9 cellular contexts compared by ENCODE assay signal in the genomic region with DNA sequence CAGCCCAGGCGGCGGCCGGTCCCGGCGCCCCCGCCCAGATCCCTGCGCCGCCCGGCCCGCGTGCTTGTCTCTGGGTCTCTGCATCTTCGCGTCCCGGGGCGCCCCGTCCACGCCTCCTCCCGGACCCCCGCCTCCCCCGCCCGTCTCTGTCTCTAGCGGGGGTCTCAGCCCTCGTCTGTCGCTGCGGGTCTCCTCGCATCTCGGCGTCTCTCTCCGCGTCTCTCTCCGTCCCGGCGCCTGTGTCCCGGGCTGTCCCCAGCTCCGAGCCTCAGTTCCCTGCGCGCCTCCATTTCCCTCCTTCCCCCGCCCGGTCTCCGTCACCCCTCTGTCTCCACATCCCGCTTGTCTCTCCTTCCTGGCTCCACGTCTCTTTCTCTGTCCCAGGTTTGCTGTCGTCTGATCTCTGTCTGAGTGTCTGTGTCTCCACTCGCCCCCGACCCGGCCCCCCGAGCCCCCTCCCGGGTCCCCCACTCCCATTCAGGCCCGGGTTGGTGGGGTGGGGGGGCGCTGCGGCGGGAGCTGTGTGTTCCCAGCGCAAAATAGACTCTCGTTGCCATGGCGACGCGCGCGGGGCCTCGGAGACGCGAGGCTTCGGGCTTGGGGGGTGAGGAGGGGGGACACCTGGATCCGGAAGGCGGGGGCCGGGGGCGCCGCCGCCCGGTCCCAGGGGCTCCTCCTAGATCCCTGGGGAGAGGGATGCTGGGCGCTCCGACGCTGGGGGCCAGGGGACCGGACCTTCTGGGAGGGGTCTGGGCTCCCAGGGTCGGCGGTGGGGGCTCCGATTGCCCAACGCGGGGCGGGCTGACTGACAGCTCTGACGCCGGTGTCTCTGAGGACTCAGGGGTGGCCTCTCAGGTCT. TPM values are rescaled to one million over a fixed set of nuclear protein-coding genes. Genes with fewer than 3 reads are reported as not detected.
A peak's percentile ranks its signal among the peaks of the same experiment; 100 is the strongest.
DNase-seq lines count a peak whose midpoint lies in the region; ATAC-seq, FAIRE-seq and TF ChIP-seq lines count a peak whose summit lies in the region.
"Had no signal": no experiment of that assay in that cellular context is flagged by ENCODE, and none has a peak within 500 bp of the region (broad histone marks: within the 10 kb centered on the region; RNA-seq: fewer than 3 reads in every experiment).

No MANE protein-coding gene starts in this region.

- peaks cover 3% of the 10 kb centered on the region for H3K4me1 Mint-ChIP-seq in activated naive CD8-positive, alpha-beta T cell treated with anti-CD3 and anti-CD28 coated beads for 36 hours

- H3K36me3 ChIP-seq in A673 (ENCODE audit: insufficient read depth, low read length, poor library complexity, severe bottlenecking) (no peaks in the 10 kb centered on the region), GM23248 (ENCODE audit: low read depth) (no peaks in the 10 kb centered on the region), HepG2 (replicated peaks in 1 of 2; ENCODE audit: control insufficient read depth in 1 of 2, insufficient read depth in 2 of 2, low read length in 2 of 2) (peaks cover 0 to 10% of the 10 kb centered on the region in 2 experiments; a peak in 3 of 5 replicates), osteoblast (ENCODE audit: insufficient read depth, low read length) (no peaks in the 10 kb centered on the region)

- in situ Hi-C loops in GM23248 (cut with MboI) (no loop called here), HepG2 (cut with HindIII; ENCODE audit: extremely low pct_ligation_motif_present, low pct_unique_long_range_greater_than_20kb) (no loop called here)

- H3F3A ChIP-seq in GM23248 (ENCODE audit: insufficient read depth), result no peaks in the 10 kb centered on the region; the same call in 1 of the 2 replicates

- no peak overlapping the region for H3K27ac ChIP-seq in A673 (ENCODE audit: low read depth, low read length, poor library complexity, severe bottlenecking)
- no peak overlapping the region for H3K27ac ChIP-seq in GM23248
- H3K27ac ChIP-seq in HepG2 (ENCODE audit: extremely low read length, insufficient read depth, low read length), result no peak overlapping the region
- H3K27ac ChIP-seq in osteoblast (ENCODE audit: low read depth, low read length), result no peak overlapping the region

- FAIRE-seq in HepG2 (lab: Jason Lieb, UNC), result no peak

- no peaks in the 10 kb centered on the region for H3K9me2 ChIP-seq in GM23248 (ENCODE audit: insufficient read depth)

- H3K36me3 Mint-ChIP-seq in activated naive CD8-positive, alpha-beta T cell treated with anti-CD3 and anti-CD28 coated beads for 36 hours, result peaks cover 12% of the 10 kb centered on the region

- 2 to 9% methylated on average over 13 to 66 of the region's 82 CpGs for WGBS in GM23248 (ENCODE audit: low coverage in 1 of 2, low lambda C conversion rate in 2 of 2, missing lambda C conversion rate in 2 of 2), 2 experiments
- WGBS in HepG2 (ENCODE audit: low lambda C conversion rate), result 25% methylated on average over 34 of the region's 82 CpGs

- H3K27ac Mint-ChIP-seq in activated naive CD8-positive, alpha-beta T cell treated with anti-CD3 and anti-CD28 coated beads for 36 hours, result no peak overlapping the region

- H4K20me1 ChIP-seq in GM23248 (ENCODE audit: insufficient read depth) (no peaks in the 10 kb centered on the region; the same call in 1 of the 2 replicates), HepG2 (ENCODE audit: insufficient read depth, low read length) (peaks cover 10% of the 10 kb centered on the region; the same call in 1 of the 2 replicates), osteoblast (ENCODE audit: insufficient read depth, low read length) (peaks cover 27% of the 10 kb centered on the region)

- no peak for DNase-seq in A673 (ENCODE audit: low spot score)
- DNase-seq in GM23248, result peak; percentile 37
- no peak for DNase-seq in activated naive CD8-positive, alpha-beta T cell treated with anti-CD3 and anti-CD28 coated beads for 36 hours
- DNase-seq in HepG2 (ENCODE audit: low spot score), result no peak
- no peak for DNase-seq in epidermal melanocyte (ENCODE audit: insufficient read length, low spot score)
- no peak for DNase-seq in sciatic nerve (ENCODE audit: low spot score)
- no peak for DNase-seq in osteoblast (ENCODE audit: insufficient read length, low spot score, missing footprints)
- no peak for DNase-seq in kidney glomerular epithelial cell (lab: John Stamatoyannopoulos, UW)
- DNase-seq: activated CD4-positive, alpha-beta T cell treated with anti-CD3 and anti-CD28 coated beads for 1 hour had no signal

- CTCF ChIA-PET in A673 (lab: Charles Lee) (interaction anchor here (0.9 kb wide), 1 partner anchor 367 kb away, joined by 6 read pairs; no protein-coding TSS in a partner anchor), HepG2 (lab: Yijun Ruan, JAX; ENCODE audit: low intra/inter-chr PET ratio, low total read pairs) (no interaction called here)

- H3K4me1 ChIP-seq in A673 (ENCODE audit: insufficient read depth, low read length, poor library complexity, severe bottlenecking), result peaks cover 12% of the 10 kb centered on the region
- H3K4me1 ChIP-seq in GM23248 (ENCODE audit: insufficient read depth), result no peaks in the 10 kb centered on the region
- H3K4me1 ChIP-seq in HepG2 (ENCODE audit: insufficient read depth, low read length), result peaks cover 14% of the 10 kb centered on the region
- no peaks in the 10 kb centered on the region for H3K4me1 ChIP-seq in osteoblast (ENCODE audit: insufficient read depth, low read length)

- H3K4me3 Mint-ChIP-seq in activated naive CD8-positive, alpha-beta T cell treated with anti-CD3 and anti-CD28 coated beads for 36 hours, result peak overlapping the region; percentile 40

- H3K27me3 ChIP-seq in A673 (replicated peaks; ENCODE audit: insufficient read depth, low read depth, low read length, poor library complexity) (peaks cover 26% of the 10 kb centered on the region), GM23248 (replicated peaks; ENCODE audit: insufficient read depth) (peaks cover 28% of the 10 kb centered on the region), HepG2 (ENCODE audit: control insufficient read depth in 1 of 2, insufficient read depth in 2 of 2, low read length in 2 of 2) (peaks cover 0 to 22% of the 10 kb centered on the region in 2 experiments; a peak in 4 of 5 replicates), osteoblast (ENCODE audit: insufficient read depth, low read length) (peaks cover 43% of the 10 kb centered on the region)

- peak overlapping the region; percentile 46 for H3K4me3 ChIP-seq in A673 (ENCODE audit: low read depth, low read length, poor library complexity, severe bottlenecking)
- peak overlapping the region; percentile 12; the same call in 1 of the 2 replicates for H3K4me3 ChIP-seq in GM23248
- peak overlapping the region; percentile 4 to 31 (median 23); a peak in 2 of 6 replicates for H3K4me3 ChIP-seq in HepG2 (replicated peaks in 1 of 3; ENCODE audit: insufficient read depth in 1 of 3, low read depth in 2 of 3, low read length in 3 of 3)
- no peak overlapping the region for H3K4me3 ChIP-seq in osteoblast (ENCODE audit: insufficient read depth, low read length)

- no peak for TF ChIP-seq POLR2A in HepG2 (IDR thresholded peaks at IDR 0.05; ENCODE audit: insufficient read depth in 1 of 2, low read depth in 2 of 2, low read length in 2 of 2)

- H3K9me3 ChIP-seq in A673 (ENCODE audit: low read depth, low read length, poor library complexity, severe bottlenecking) (no peaks in the 10 kb centered on the region), GM23248 (ENCODE audit: low read depth) (no peaks in the 10 kb centered on the region), HepG2 (ENCODE audit: low read length) (no peaks in the 10 kb centered on the region), osteoblast (ENCODE audit: low read depth, low read length) (no peaks in the 10 kb centered on the region)

- no peaks in the 10 kb centered on the region for H3K9me3 Mint-ChIP-seq in activated naive CD8-positive, alpha-beta T cell treated with anti-CD3 and anti-CD28 coated beads for 36 hours

- H3K27me3 Mint-ChIP-seq in activated naive CD8-positive, alpha-beta T cell treated with anti-CD3 and anti-CD28 coated beads for 36 hours, result peaks cover 35% of the 10 kb centered on the region

- no peak for TF ChIP-seq RAD21 in HepG2 (CRISPR knock-in tag; IDR thresholded peaks at IDR 0.05)

- intact Hi-C loops in A673 (cut with micrococcal nuclease; ENCODE audit: unreplicated experiment) (no loop called here), HepG2 (cut with micrococcal nuclease; ENCODE audit: unreplicated experiment) (no loop called here), sciatic nerve (cut with DNase I) (no loop called here)

- H3K79me2 ChIP-seq in GM23248 (ENCODE audit: insufficient read depth) (no peaks in the 10 kb centered on the region), HepG2 (ENCODE audit: insufficient read depth, low read length) (no peaks in the 10 kb centered on the region), osteoblast (ENCODE audit: insufficient read depth, low read length) (no peaks in the 10 kb centered on the region)

- TF ChIP-seq EP300 in HepG2 (IDR thresholded peaks at IDR 0.05; ENCODE audit: low read depth in 2 of 2, low read length in 2 of 2), result no peak
- no peak for TF ChIP-seq EP300 in HepG2 (CRISPR knock-in tag; IDR thresholded peaks at IDR 0.05; ENCODE audit: borderline replicate concordance)

- BruUV-seq in A673 (replicated peaks; lab: Mats Ljungman, UMichigan) (no TSS peak), HepG2 (replicated peaks; lab: Mats Ljungman, UMichigan) (no TSS peak)

- H2AFZ ChIP-seq in GM23248 (no peak overlapping the region), HepG2 (ENCODE audit: low read length) (no peak overlapping the region), osteoblast (ENCODE audit: low read length) (no peak overlapping the region)

- POLR2A ChIA-PET in A673 (lab: Charles Lee; ENCODE audit: low non-redundant PET), result interaction anchor here (0.6 kb wide), 1 partner anchor 16 kb away, joined by 7 read pairs; no protein-coding TSS in a partner anchor
- POLR2A ChIA-PET in HepG2 (lab: Yijun Ruan, JAX), result interaction anchor here (3.3 kb wide), 1 partner anchor 45 kb away, joined by 11 read pairs; a partner anchor contains a TSS

- TF ChIP-seq CTCF in A673 (conservative IDR thresholded peaks at IDR 0.05; ENCODE audit: low read depth, low read length) (no peak), HepG2 (CRISPR knock-in tag; IDR thresholded peaks at IDR 0.05) (no peak), osteoblast (IDR thresholded peaks at IDR 0.05; ENCODE audit: extremely low read depth, low read depth, low read length) (no peak)

- H3K4me2 ChIP-seq in GM23248 (ENCODE audit: unreplicated experiment), result peak overlapping the region; percentile 42
- H3K4me2 ChIP-seq in HepG2 (ENCODE audit: low read depth, low read length), result peak overlapping the region; percentile 36; the same call in 1 of the 2 replicates
- no peak overlapping the region for H3K4me2 ChIP-seq in osteoblast (ENCODE audit: insufficient read depth, low read length)

- no peak overlapping the region for H3K9ac ChIP-seq in GM23248
- no peak overlapping the region for H3K9ac ChIP-seq in HepG2 (ENCODE audit: insufficient read depth, low read depth, low read length)

- ATAC-seq in HepG2, result peak; percentile 29
- ATAC-seq in sciatic nerve, result no peak

RNA-seq across cellular contexts. Expression of a gene that starts 8.7 kb away (rescaled TPM):
- 0.21 and 0.26 TPM in 2 replicates for total RNA-seq in A673 (2021)
- not detected in 2 replicates for total RNA-seq in GM23248 (2014; rRNA removed; shearing (Covaris generic))
- not detected in 2 replicates for polyA plus RNA-seq in GM23248 (2016; fragmentation: Nextera tagmentation; extraction: Ambion mirVana)
- total RNA-seq in activated naive CD8-positive, alpha-beta T cell treated with anti-CD3 and anti-CD28 coated beads for 36 hours, result not detected
- total RNA-seq in HepG2 (2016; rRNA removed; fragmentation: Illumina TruSeq; extraction: Trizol), result not detected in 2 replicates
- total RNA-seq in HepG2 (2016; cell fraction: cytosol; rRNA removed; fragmentation: Illumina TruSeq; extraction: Trizol; ENCODE audit: low read depth), result not detected in 2 replicates
- not detected in 2 replicates for total RNA-seq in HepG2 (2016; cell fraction: insoluble cytoplasmic fraction; rRNA removed; fragmentation: Illumina TruSeq; extraction: Trizol)
- total RNA-seq in HepG2 (2016; cell fraction: membrane; rRNA removed; fragmentation: Illumina TruSeq; extraction: Trizol), result not detected in 2 replicates
- total RNA-seq in HepG2 (2016; cell fraction: nucleus; rRNA removed; fragmentation: Illumina TruSeq; extraction: Trizol), result not detected in 2 replicates
- not detected in 2 replicates for polyA plus RNA-seq in HepG2 (2011; rRNA removed)
- not detected in 2 replicates for polyA plus RNA-seq in HepG2 (2011; cell fraction: cytosol; rRNA removed)
- polyA plus RNA-seq in HepG2 (2011; cell fraction: nucleus; rRNA removed), result not detected in 2 replicates
- polyA plus RNA-seq in HepG2 (2012), result not detected in 2 replicates
- polyA plus RNA-seq in HepG2 (2016; cell fraction: cytosol; fragmentation: Illumina TruSeq; extraction: Trizol; ENCODE audit: low read depth), result not detected in 2 replicates
- polyA plus RNA-seq in HepG2 (2016; cell fraction: insoluble cytoplasmic fraction; fragmentation: Illumina TruSeq; extraction: Trizol; ENCODE audit: low read depth), result not detected in 2 replicates
- polyA plus RNA-seq in HepG2 (2016; cell fraction: membrane; fragmentation: Illumina TruSeq; extraction: Trizol; ENCODE audit: low read depth), result not detected in 2 replicates
- not detected in 2 replicates for polyA plus RNA-seq in HepG2 (2016; cell fraction: nucleus; fragmentation: Illumina TruSeq; extraction: Trizol; ENCODE audit: insufficient read depth, low read depth)
- 0.05 TPM in 1 of 2 replicates, not detected in the other for polyA minus RNA-seq in HepG2 (2011; rRNA and poly(A)+ RNA removed; ENCODE audit: low replicate concordance)
- polyA minus RNA-seq in HepG2 (2011; cell fraction: cytosol; rRNA and poly(A)+ RNA removed), result not detected in 2 replicates
- polyA minus RNA-seq in HepG2 (2011; cell fraction: nucleus; rRNA and poly(A)+ RNA removed), result not detected in 2 replicates
- 9.0 TPM for total RNA-seq in sciatic nerve
- total RNA-seq in osteoblast, result not detected in 2 replicates

RNA-seq across cellular contexts. Expression of a gene that starts 9.7 kb away (rescaled TPM):
- total RNA-seq in A673 (2021) (33.2 and 40.6 TPM in 2 replicates), HepG2 (2016; rRNA removed; fragmentation: Illumina TruSeq; extraction: Trizol) (105 and 106 TPM in 2 replicates), sciatic nerve (35.7 TPM), osteoblast (55.4 and 65.1 TPM in 2 replicates)
- 103 and 116 TPM in 2 replicates for total RNA-seq in GM23248 (2014; rRNA removed; shearing (Covaris generic))
- polyA plus RNA-seq in GM23248 (2016; fragmentation: Nextera tagmentation; extraction: Ambion mirVana) (34.0 and 35.3 TPM in 2 replicates), HepG2 (2011; rRNA removed) (76.8 and 91.2 TPM in 2 replicates)
- total RNA-seq in activated naive CD8-positive, alpha-beta T cell treated with anti-CD3 and anti-CD28 coated beads for 36 hours, result 10 to 100 TPM; 35.7 to 37.5 TPM
- 58.0 and 83.1 TPM in 2 replicates for total RNA-seq in HepG2 (2016; cell fraction: cytosol; rRNA removed; fragmentation: Illumina TruSeq; extraction: Trizol; ENCODE audit: low read depth)
- 111 TPM in 2 replicates for total RNA-seq in HepG2 (2016; cell fraction: insoluble cytoplasmic fraction; rRNA removed; fragmentation: Illumina TruSeq; extraction: Trizol)
- total RNA-seq in HepG2 (2016; cell fraction: membrane; rRNA removed; fragmentation: Illumina TruSeq; extraction: Trizol), result 74.7 and 115 TPM in 2 replicates
- total RNA-seq in HepG2 (2016; cell fraction: nucleus; rRNA removed; fragmentation: Illumina TruSeq; extraction: Trizol), result 35.2 and 36.6 TPM in 2 replicates
- polyA plus RNA-seq in HepG2 (2011; cell fraction: cytosol; rRNA removed), result 54.7 and 108 TPM in 2 replicates
- 86.0 and 95.9 TPM in 2 replicates for polyA plus RNA-seq in HepG2 (2011; cell fraction: nucleus; rRNA removed)
- 45.9 and 55.5 TPM in 2 replicates for polyA plus RNA-seq in HepG2 (2012)
- polyA plus RNA-seq in HepG2 (2016; cell fraction: cytosol; fragmentation: Illumina TruSeq; extraction: Trizol; ENCODE audit: low read depth), result 60.4 and 89.7 TPM in 2 replicates
- 101 and 114 TPM in 2 replicates for polyA plus RNA-seq in HepG2 (2016; cell fraction: insoluble cytoplasmic fraction; fragmentation: Illumina TruSeq; extraction: Trizol; ENCODE audit: low read depth)
- polyA plus RNA-seq in HepG2 (2016; cell fraction: membrane; fragmentation: Illumina TruSeq; extraction: Trizol; ENCODE audit: low read depth), result 71.9 and 93.3 TPM in 2 replicates
- polyA plus RNA-seq in HepG2 (2016; cell fraction: nucleus; fragmentation: Illumina TruSeq; extraction: Trizol; ENCODE audit: insufficient read depth, low read depth), result 63.4 and 69.6 TPM in 2 replicates
- polyA minus RNA-seq in HepG2 (2011; rRNA and poly(A)+ RNA removed; ENCODE audit: low replicate concordance), result 18.3 and 57.5 TPM in 2 replicates
- polyA minus RNA-seq in HepG2 (2011; cell fraction: cytosol; rRNA and poly(A)+ RNA removed), result 34.3 and 34.6 TPM in 2 replicates
- polyA minus RNA-seq in HepG2 (2011; cell fraction: nucleus; rRNA and poly(A)+ RNA removed), result 21.0 and 25.6 TPM in 2 replicates

RNA-seq across cellular contexts. Expression of a gene that starts 12.8 kb away (rescaled TPM):
- total RNA-seq in A673 (2021), result not detected in 2 replicates
- not detected in 2 replicates for total RNA-seq in GM23248 (2014; rRNA removed; shearing (Covaris generic))
- polyA plus RNA-seq in GM23248 (2016; fragmentation: Nextera tagmentation; extraction: Ambion mirVana), result not detected in 2 replicates
- total RNA-seq in activated naive CD8-positive, alpha-beta T cell treated with anti-CD3 and anti-CD28 coated beads for 36 hours, result not detected
- not detected in 2 replicates for total RNA-seq in HepG2 (2016; rRNA removed; fragmentation: Illumina TruSeq; extraction: Trizol)
- total RNA-seq in HepG2 (2016; cell fraction: cytosol; rRNA removed; fragmentation: Illumina TruSeq; extraction: Trizol; ENCODE audit: low read depth), result not detected in 2 replicates
- total RNA-seq in HepG2 (2016; cell fraction: insoluble cytoplasmic fraction; rRNA removed; fragmentation: Illumina TruSeq; extraction: Trizol), result not detected in 2 replicates
- total RNA-seq in HepG2 (2016; cell fraction: membrane; rRNA removed; fragmentation: Illumina TruSeq; extraction: Trizol), result not detected in 2 replicates
- total RNA-seq in HepG2 (2016; cell fraction: nucleus; rRNA removed; fragmentation: Illumina TruSeq; extraction: Trizol), result not detected in 2 replicates
- polyA plus RNA-seq in HepG2 (2011; rRNA removed), result not detected in 2 replicates
- polyA plus RNA-seq in HepG2 (2011; cell fraction: cytosol; rRNA removed), result not detected in 2 replicates
- polyA plus RNA-seq in HepG2 (2011; cell fraction: nucleus; rRNA removed), result not detected in 2 replicates
- not detected in 2 replicates for polyA plus RNA-seq in HepG2 (2012)
- not detected in 2 replicates for polyA plus RNA-seq in HepG2 (2016; cell fraction: cytosol; fragmentation: Illumina TruSeq; extraction: Trizol; ENCODE audit: low read depth)
- not detected in 2 replicates for polyA plus RNA-seq in HepG2 (2016; cell fraction: insoluble cytoplasmic fraction; fragmentation: Illumina TruSeq; extraction: Trizol; ENCODE audit: low read depth)
- polyA plus RNA-seq in HepG2 (2016; cell fraction: membrane; fragmentation: Illumina TruSeq; extraction: Trizol; ENCODE audit: low read depth), result not detected in 2 replicates
- not detected in 2 replicates for polyA plus RNA-seq in HepG2 (2016; cell fraction: nucleus; fragmentation: Illumina TruSeq; extraction: Trizol; ENCODE audit: insufficient read depth, low read depth)
- polyA minus RNA-seq in HepG2 (2011; rRNA and poly(A)+ RNA removed; ENCODE audit: low replicate concordance), result not detected in 2 replicates
- not detected in 2 replicates for polyA minus RNA-seq in HepG2 (2011; cell fraction: cytosol; rRNA and poly(A)+ RNA removed)
- polyA minus RNA-seq in HepG2 (2011; cell fraction: nucleus; rRNA and poly(A)+ RNA removed), result not detected in 2 replicates
- total RNA-seq in sciatic nerve, result not detected
- not detected in 2 replicates for total RNA-seq in osteoblast

RNA-seq across cellular contexts. Expression of a gene that starts 24.7 kb away (rescaled TPM):
- total RNA-seq in A673 (2021) (11.9 and 16.7 TPM in 2 replicates), HepG2 (2016; rRNA removed; fragmentation: Illumina TruSeq; extraction: Trizol) (1.00 and 1.2 TPM in 2 replicates), sciatic nerve (9.0 TPM), osteoblast (1.5 and 2.9 TPM in 2 replicates)
- total RNA-seq in GM23248 (2014; rRNA removed; shearing (Covaris generic)), result 1.7 and 4.3 TPM in 2 replicates
- polyA plus RNA-seq in GM23248 (2016; fragmentation: Nextera tagmentation; extraction: Ambion mirVana) (1.1 TPM in 2 replicates), HepG2 (2011; rRNA removed) (0.48 and 0.54 TPM in 2 replicates)
- 10 to 100 TPM in 1 of 2 experiments, 1 to 10 TPM in 1; 8.8 to 10.3 TPM for total RNA-seq in activated naive CD8-positive, alpha-beta T cell treated with anti-CD3 and anti-CD28 coated beads for 36 hours
- 0.53 and 0.91 TPM in 2 replicates for total RNA-seq in HepG2 (2016; cell fraction: cytosol; rRNA removed; fragmentation: Illumina TruSeq; extraction: Trizol; ENCODE audit: low read depth)
- total RNA-seq in HepG2 (2016; cell fraction: insoluble cytoplasmic fraction; rRNA removed; fragmentation: Illumina TruSeq; extraction: Trizol), result 0.98 and 1.1 TPM in 2 replicates
- 1.9 and 2.5 TPM in 2 replicates for total RNA-seq in HepG2 (2016; cell fraction: membrane; rRNA removed; fragmentation: Illumina TruSeq; extraction: Trizol)
- 1.2 TPM in 2 replicates for total RNA-seq in HepG2 (2016; cell fraction: nucleus; rRNA removed; fragmentation: Illumina TruSeq; extraction: Trizol)
- polyA plus RNA-seq in HepG2 (2011; cell fraction: cytosol; rRNA removed), result 0.19 and 0.56 TPM in 2 replicates
- polyA plus RNA-seq in HepG2 (2011; cell fraction: nucleus; rRNA removed), result 2.8 and 4.7 TPM in 2 replicates
- polyA plus RNA-seq in HepG2 (2012), result 1.7 and 1.9 TPM in 2 replicates
- 0.40 and 0.47 TPM in 2 replicates for polyA plus RNA-seq in HepG2 (2016; cell fraction: cytosol; fragmentation: Illumina TruSeq; extraction: Trizol; ENCODE audit: low read depth)
- 1.4 and 2.1 TPM in 2 replicates for polyA plus RNA-seq in HepG2 (2016; cell fraction: insoluble cytoplasmic fraction; fragmentation: Illumina TruSeq; extraction: Trizol; ENCODE audit: low read depth)
- 1.1 and 2.4 TPM in 2 replicates for polyA plus RNA-seq in HepG2 (2016; cell fraction: membrane; fragmentation: Illumina TruSeq; extraction: Trizol; ENCODE audit: low read depth)
- 2.5 and 2.7 TPM in 2 replicates for polyA plus RNA-seq in HepG2 (2016; cell fraction: nucleus; fragmentation: Illumina TruSeq; extraction: Trizol; ENCODE audit: insufficient read depth, low read depth)
- polyA minus RNA-seq in HepG2 (2011; rRNA and poly(A)+ RNA removed; ENCODE audit: low replicate concordance), result 0.75 and 2.3 TPM in 2 replicates
- polyA minus RNA-seq in HepG2 (2011; cell fraction: cytosol; rRNA and poly(A)+ RNA removed), result 1.9 and 2.1 TPM in 2 replicates
- polyA minus RNA-seq in HepG2 (2011; cell fraction: nucleus; rRNA and poly(A)+ RNA removed), result 0.62 and 1.8 TPM in 2 replicates

RNA-seq across cellular contexts. Expression of a gene that starts 33.2 kb away (rescaled TPM):
- total RNA-seq in A673 (2021) (55.1 and 66.0 TPM in 2 replicates), HepG2 (2016; rRNA removed; fragmentation: Illumina TruSeq; extraction: Trizol) (14.7 and 22.3 TPM in 2 replicates), sciatic nerve (11.5 TPM), osteoblast (8.3 and 11.2 TPM in 2 replicates)
- total RNA-seq in GM23248 (2014; rRNA removed; shearing (Covaris generic)), result 13.4 and 13.9 TPM in 2 replicates
- polyA plus RNA-seq in GM23248 (2016; fragmentation: Nextera tagmentation; extraction: Ambion mirVana) (11.1 and 12.0 TPM in 2 replicates), HepG2 (2011; rRNA removed) (20.7 and 24.7 TPM in 2 replicates)
- total RNA-seq in activated naive CD8-positive, alpha-beta T cell treated with anti-CD3 and anti-CD28 coated beads for 36 hours, result 10 to 100 TPM; 24.8 to 24.9 TPM
- total RNA-seq in HepG2 (2016; cell fraction: cytosol; rRNA removed; fragmentation: Illumina TruSeq; extraction: Trizol; ENCODE audit: low read depth), result 15.7 and 17.4 TPM in 2 replicates
- 14.8 and 26.5 TPM in 2 replicates for total RNA-seq in HepG2 (2016; cell fraction: insoluble cytoplasmic fraction; rRNA removed; fragmentation: Illumina TruSeq; extraction: Trizol)
- 24.1 and 26.6 TPM in 2 replicates for total RNA-seq in HepG2 (2016; cell fraction: membrane; rRNA removed; fragmentation: Illumina TruSeq; extraction: Trizol)
- total RNA-seq in HepG2 (2016; cell fraction: nucleus; rRNA removed; fragmentation: Illumina TruSeq; extraction: Trizol), result 17.7 and 22.1 TPM in 2 replicates
- 17.5 and 24.6 TPM in 2 replicates for polyA plus RNA-seq in HepG2 (2011; cell fraction: cytosol; rRNA removed)
- 37.8 and 42.1 TPM in 2 replicates for polyA plus RNA-seq in HepG2 (2011; cell fraction: nucleus; rRNA removed)
- 19.0 and 25.8 TPM in 2 replicates for polyA plus RNA-seq in HepG2 (2012)
- 18.4 and 22.8 TPM in 2 replicates for polyA plus RNA-seq in HepG2 (2016; cell fraction: cytosol; fragmentation: Illumina TruSeq; extraction: Trizol; ENCODE audit: low read depth)
- polyA plus RNA-seq in HepG2 (2016; cell fraction: insoluble cytoplasmic fraction; fragmentation: Illumina TruSeq; extraction: Trizol; ENCODE audit: low read depth), result 16.4 and 17.1 TPM in 2 replicates
- 23.9 and 24.7 TPM in 2 replicates for polyA plus RNA-seq in HepG2 (2016; cell fraction: membrane; fragmentation: Illumina TruSeq; extraction: Trizol; ENCODE audit: low read depth)
- 40.3 and 41.0 TPM in 2 replicates for polyA plus RNA-seq in HepG2 (2016; cell fraction: nucleus; fragmentation: Illumina TruSeq; extraction: Trizol; ENCODE audit: insufficient read depth, low read depth)
- polyA minus RNA-seq in HepG2 (2011; rRNA and poly(A)+ RNA removed; ENCODE audit: low replicate concordance), result 4.3 and 11.1 TPM in 2 replicates
- 4.5 and 6.5 TPM in 2 replicates for polyA minus RNA-seq in HepG2 (2011; cell fraction: cytosol; rRNA and poly(A)+ RNA removed)
- 3.2 and 5.3 TPM in 2 replicates for polyA minus RNA-seq in HepG2 (2011; cell fraction: nucleus; rRNA and poly(A)+ RNA removed)
